In the genomic region with DNA sequence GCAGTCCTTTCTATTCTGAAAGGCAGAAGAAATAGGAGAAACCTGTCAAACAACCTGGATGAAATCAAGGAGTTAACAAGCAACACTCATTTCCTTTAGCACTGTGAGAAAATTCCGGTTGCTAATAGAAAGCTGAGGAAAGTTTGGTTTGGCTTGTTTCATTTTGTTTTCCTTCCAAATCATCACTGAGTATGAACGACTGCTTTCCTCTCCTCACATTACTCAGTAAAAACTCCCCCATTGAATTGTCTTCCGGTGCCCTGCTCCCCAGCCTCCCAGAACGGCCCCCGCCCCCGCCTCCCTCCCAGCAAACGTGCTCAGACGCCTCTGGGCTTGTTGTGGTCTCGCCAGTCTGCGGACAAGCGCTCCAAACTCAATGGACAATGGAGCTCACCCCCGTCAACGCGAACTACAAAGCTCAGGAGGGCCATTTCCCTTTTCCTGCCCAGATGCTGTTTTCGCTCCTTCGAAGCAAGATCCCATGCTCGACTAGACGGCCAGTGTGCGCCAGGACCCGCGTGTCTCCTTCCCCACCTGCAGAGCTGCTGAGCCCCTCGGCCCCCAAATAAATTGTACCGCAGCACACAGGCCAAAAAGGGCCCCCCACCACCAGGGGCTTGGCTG, we compare ENCODE assay signal across 8 cellular contexts. TPM values are rescaled to one million over a fixed set of nuclear protein-coding genes. Genes with fewer than 3 reads are reported as not detected.
A peak's percentile ranks its signal among the peaks of the same experiment; 100 is the strongest.
DNase-seq lines count a peak whose midpoint lies in the region; ATAC-seq and TF ChIP-seq lines count a peak whose summit lies in the region.

No MANE protein-coding gene starts in this region.

- no peak for TF ChIP-seq POLR2A in gastroesophageal sphincter (IDR thresholded peaks at IDR 0.05)

- H3K27ac ChIP-seq in HUES48 (ENCODE audit: low read depth, low read length): peak overlapping the region; percentile 97
- peak overlapping the region; percentile 28 for H3K27ac ChIP-seq in SJSA1
- peak overlapping the region; percentile 85 to 94 (median 90) for H3K27ac ChIP-seq in gastroesophageal sphincter
- peak overlapping the region; percentile 96 for H3K27ac ChIP-seq in neuronal stem cell (replicated peaks; ENCODE audit: low read length)
- peak overlapping the region; percentile 92 to 94 for H3K27ac ChIP-seq in thoracic aorta

- H2BK5ac ChIP-seq in neuronal stem cell (ENCODE audit: low read length): peak overlapping the region; percentile 96

- 0% methylated on average over 6 to 8 of the region's 23 CpGs for WGBS in gastroesophageal sphincter (ENCODE audit: low coverage in 1 of 2), 2 donors
- WGBS in neuronal stem cell (ENCODE audit: extremely low coverage in 2 of 2, insufficient read length in 2 of 2, insufficient replicate concordance in 1 of 2), 2 donors: no CpG with 5 or more reads among the region's 23 CpGs

- H3K9me3 Mint-ChIP-seq in Caco-2 (ENCODE audit: unreplicated experiment): no peaks in the 10 kb centered on the region

- no peak overlapping the region for H3K4ac ChIP-seq in neuronal stem cell (ENCODE audit: low read length)

- no peak overlapping the region for H2BK120ac ChIP-seq in neuronal stem cell (ENCODE audit: low read depth, low read length)

- H3K18ac ChIP-seq in neuronal stem cell (ENCODE audit: low read length): peak overlapping the region; percentile 96

- POLR2A ChIA-PET in Caco-2 (lab: Charles Lee): interaction anchor here (1.0 to 1.2 kb wide), 3 partner anchors 95 to 520 kb away, joined by 3 to 7 read pairs (median 3); a partner anchor contains a TSS

- H3K79me1 ChIP-seq in neuronal stem cell (ENCODE audit: low read depth, low read length): no peaks in the 10 kb centered on the region

- peak overlapping the region; percentile 96 for H3K27ac Mint-ChIP-seq in Caco-2 (ENCODE audit: unreplicated experiment)

- H2BK15ac ChIP-seq in neuronal stem cell (ENCODE audit: low read length): peak overlapping the region; percentile 49

- CTCF ChIA-PET in Caco-2 (lab: Charles Lee): interaction anchor here (0.6 to 1.1 kb wide), 4 partner anchors 22 to 140 kb away, joined by 5 to 15 read pairs (median 6); no protein-coding TSS in a partner anchor

- peak overlapping the region; percentile 61 for H3K4me2 ChIP-seq in neuronal stem cell (ENCODE audit: insufficient read depth, low read length, poor library complexity, severe bottlenecking)

- peaks cover 8% of the 10 kb centered on the region for H3K4me1 Mint-ChIP-seq in Caco-2 (ENCODE audit: low read depth, unreplicated experiment)

- peak overlapping the region; percentile 74 for H3K14ac ChIP-seq in neuronal stem cell (ENCODE audit: low read length)

- H2AK5ac ChIP-seq in neuronal stem cell (ENCODE audit: low read depth, low read length): peak overlapping the region; percentile 93

- H2BK12ac ChIP-seq in neuronal stem cell (ENCODE audit: low read length): no peak overlapping the region

- TF ChIP-seq CTCF in Caco-2 (IDR thresholded peaks at IDR 0.05; ENCODE audit: insufficient read depth in 1 of 2, low read depth in 1 of 2, low read length in 1 of 2, severe bottlenecking in 1 of 2, unreplicated experiment in 1 of 2) (no peak), gastroesophageal sphincter (IDR thresholded peaks at IDR 0.05) (no peak), thoracic aorta (IDR thresholded peaks at IDR 0.05) (no peak)

- H2AFZ ChIP-seq in neuronal stem cell (ENCODE audit: low read length): peak overlapping the region; percentile 92

- intact Hi-C loops in Caco-2 (cut with micrococcal nuclease; ENCODE audit: unreplicated experiment): loop anchor here (1.0 to 5.0 kb wide), 3 partner anchors 11 to 520 kb away; a partner anchor contains a TSS

- H3K27me3 Mint-ChIP-seq in Caco-2 (ENCODE audit: insufficient read depth, unreplicated experiment): peaks cover 3% of the 10 kb centered on the region

- no peak overlapping the region for H4K8ac ChIP-seq in neuronal stem cell (ENCODE audit: low read depth, low read length)

- peak overlapping the region; percentile 90 for H3K4me3 Mint-ChIP-seq in Caco-2 (ENCODE audit: unreplicated experiment)

- ATAC-seq in GM21381 (IDR thresholded peaks at IDR 0.05; ENCODE audit: unreplicated experiment): peak; percentile 41
- peak; percentile 26 for ATAC-seq in gastroesophageal sphincter
- peak; percentile 65 for ATAC-seq in thoracic aorta (ENCODE audit: insufficient number of reproducible peaks, low FRiP score, low read depth)

- H3K4me3 ChIP-seq in Caco-2 (ENCODE audit: low read depth, low read length): peak overlapping the region; percentile 81
- H3K4me3 ChIP-seq in HUES48 (ENCODE audit: low read depth, low read length): peak overlapping the region; percentile 89
- peak overlapping the region; percentile 87 for H3K4me3 ChIP-seq in SJSA1
- peak overlapping the region; percentile 84 to 90 for H3K4me3 ChIP-seq in gastroesophageal sphincter
- H3K4me3 ChIP-seq in neuronal stem cell (ENCODE audit: low read length in 2 of 2): peak overlapping the region; percentile 71 to 98
- peak overlapping the region; percentile 96 for H3K4me3 ChIP-seq in thoracic aorta

- H3K36me3 Mint-ChIP-seq in Caco-2 (ENCODE audit: insufficient read depth, unreplicated experiment): peaks cover 25% of the 10 kb centered on the region

- H3K23ac ChIP-seq in neuronal stem cell (ENCODE audit: low read depth, low read length, poor library complexity): peak overlapping the region; percentile 99

- no peaks in the 10 kb centered on the region for H3K9me3 ChIP-seq in Caco-2
- H3K9me3 ChIP-seq in HUES48 (ENCODE audit: control insufficient read depth, insufficient read depth, low read length): no peaks in the 10 kb centered on the region
- no peaks in the 10 kb centered on the region for H3K9me3 ChIP-seq in SJSA1 (replicated peaks)
- H3K9me3 ChIP-seq in gastroesophageal sphincter: no peaks in the 10 kb centered on the region
- H3K9me3 ChIP-seq in neuronal stem cell (replicated peaks in 1 of 2; ENCODE audit: control insufficient read depth in 2 of 2, insufficient read depth in 1 of 2, low read depth in 1 of 2, low read length in 2 of 2): peaks cover 0 to 2% of the 10 kb centered on the region in 2 donors
- H3K9me3 ChIP-seq in thoracic aorta: no peaks in the 10 kb centered on the region

- no peak for TF ChIP-seq EP300 in gastroesophageal sphincter (IDR thresholded peaks at IDR 0.05)

- H3K4me1 ChIP-seq in Caco-2 (0 out of 2 replicates have a peak, but pooled peaks cover 5% of the 10 kb centered on the region), HUES48 (ENCODE audit: control insufficient read depth, insufficient read depth, low read length) (peaks cover 12% of the 10 kb centered on the region; the same call in 1 of the 2 replicates), SJSA1 (replicated peaks) (peaks cover 13% of the 10 kb centered on the region), gastroesophageal sphincter (peaks cover 0 to 38% (median 0%) of the 10 kb centered on the region in 3 donors), neuronal stem cell (ENCODE audit: control insufficient read depth in 2 of 2, insufficient read depth in 1 of 2, low read depth in 1 of 2, low read length in 2 of 2) (peaks cover 0 to 3% of the 10 kb centered on the region in 2 donors), thoracic aorta (ENCODE audit: control insufficient read depth in 1 of 2, low read depth in 2 of 2) (peaks cover 14 to 38% of the 10 kb centered on the region in 2 donors)

- no peaks in the 10 kb centered on the region for H3K36me3 ChIP-seq in Caco-2 (ENCODE audit: control insufficient read depth, insufficient read depth, low read length)
- H3K36me3 ChIP-seq in HUES48 (ENCODE audit: control insufficient read depth, insufficient read depth, low read length): 0 out of 2 replicates have a peak, but pooled peaks cover 3% of the 10 kb centered on the region
- peaks cover 9% of the 10 kb centered on the region for H3K36me3 ChIP-seq in SJSA1
- no peaks in the 10 kb centered on the region for H3K36me3 ChIP-seq in gastroesophageal sphincter
- H3K36me3 ChIP-seq in neuronal stem cell (replicated peaks in 1 of 2; ENCODE audit: control insufficient read depth in 2 of 2, insufficient read depth in 2 of 2, low read length in 2 of 2): peaks cover 3 to 15% of the 10 kb centered on the region in 2 donors
- no peaks in the 10 kb centered on the region for H3K36me3 ChIP-seq in thoracic aorta

- H3K9ac ChIP-seq in HUES48 (ENCODE audit: low read depth, low read length) (peak overlapping the region; percentile 86), neuronal stem cell (ENCODE audit: low read depth, low read length, poor library complexity) (peak overlapping the region; percentile 95)

- H3K27me3 ChIP-seq in Caco-2 (replicated peaks; ENCODE audit: control insufficient read depth, insufficient read depth, low read length): no peaks in the 10 kb centered on the region
- no peaks in the 10 kb centered on the region for H3K27me3 ChIP-seq in HUES48 (ENCODE audit: control insufficient read depth, insufficient read depth, low read length)
- H3K27me3 ChIP-seq in SJSA1 (replicated peaks): no peaks in the 10 kb centered on the region
- H3K27me3 ChIP-seq in gastroesophageal sphincter: no peaks in the 10 kb centered on the region
- peaks cover 0 to 7% (median 3%) of the 10 kb centered on the region in 3 experiments for H3K27me3 ChIP-seq in neuronal stem cell (ENCODE audit: control insufficient read depth in 3 of 3, insufficient read depth in 3 of 3, low read depth in 1 of 3, low read length in 3 of 3)
- no peaks in the 10 kb centered on the region for H3K27me3 ChIP-seq in thoracic aorta (replicated peaks; ENCODE audit: insufficient read depth)

- no TSS peak for BruUV-seq in Caco-2 (replicated peaks; lab: Mats Ljungman, UMichigan)

- H4K91ac ChIP-seq in neuronal stem cell (ENCODE audit: low read depth, low read length, poor library complexity): no peak overlapping the region

- peak; percentile 58 to 71 for DNase-seq in Caco-2
- peak; percentile 62 to 80 for DNase-seq in SJSA1 (ENCODE audit: low read depth in 1 of 2, low spot score in 2 of 2)
- peak; percentile 71 for DNase-seq in activated naive CD4-positive, alpha-beta T cell treated with anti-CD3 and anti-CD28 coated beads, Interleukin-2, amount 50 U/mL, for 16 hours
- peak; percentile 59 for DNase-seq in neuronal stem cell (ENCODE audit: low spot score)
- peak; percentile 38 for DNase-seq in thoracic aorta (ENCODE audit: low spot score)

RNA-seq across cellular contexts. Expression of a gene that starts 0.7 kb away (rescaled TPM):
- total RNA-seq in Caco-2 (2022): 20.5 TPM in 2 replicates
- 20.9 and 25.8 TPM in 2 replicates for total RNA-seq in SJSA1 (2014; rRNA removed; shearing (Covaris generic))
- total RNA-seq in gastroesophageal sphincter: 10 to 100 TPM; 16.3 to 36.3 (median 24.6) TPM
- polyA plus RNA-seq in neuronal stem cell (2013, experiment 1 of 2): 15.7 TPM
- polyA plus RNA-seq in neuronal stem cell (2013, experiment 2 of 2): 16.0 TPM
- total RNA-seq in thoracic aorta: 10 to 100 TPM; 23.0 to 25.5 TPM

RNA-seq across cellular contexts. Expression of a gene that starts 11.9 kb away (rescaled TPM):
- 2.4 and 2.5 TPM in 2 replicates for total RNA-seq in Caco-2 (2022)
- 17.4 and 18.6 TPM in 2 replicates for total RNA-seq in SJSA1 (2014; rRNA removed; shearing (Covaris generic))
- total RNA-seq in gastroesophageal sphincter: 10 to 100 TPM; 15.3 to 19.8 (median 18.2) TPM
- 0.10 TPM for polyA plus RNA-seq in neuronal stem cell (2013, experiment 1 of 2)
- polyA plus RNA-seq in neuronal stem cell (2013, experiment 2 of 2): 0.06 TPM
- 10 to 100 TPM; 19.6 to 30.0 TPM for total RNA-seq in thoracic aorta

Comparison
In these comparisons a context has a peak if more than half of its experiments do, and no peak if none do; other contexts are left out.
1. Peak in every context shown above with its lines: DNase-seq, ATAC-seq, H3K4me3 ChIP-seq and H3K27ac ChIP-seq.
2. H3K27ac ChIP-seq: peak in every context shown above with its lines; median percentile 97 in HUES48; 96 in neuronal stem cell; 93 in thoracic aorta; 90 in gastroesophageal sphincter; 28 in SJSA1.